1 cellular context compared by ENCODE assay signal in the genomic region with DNA sequence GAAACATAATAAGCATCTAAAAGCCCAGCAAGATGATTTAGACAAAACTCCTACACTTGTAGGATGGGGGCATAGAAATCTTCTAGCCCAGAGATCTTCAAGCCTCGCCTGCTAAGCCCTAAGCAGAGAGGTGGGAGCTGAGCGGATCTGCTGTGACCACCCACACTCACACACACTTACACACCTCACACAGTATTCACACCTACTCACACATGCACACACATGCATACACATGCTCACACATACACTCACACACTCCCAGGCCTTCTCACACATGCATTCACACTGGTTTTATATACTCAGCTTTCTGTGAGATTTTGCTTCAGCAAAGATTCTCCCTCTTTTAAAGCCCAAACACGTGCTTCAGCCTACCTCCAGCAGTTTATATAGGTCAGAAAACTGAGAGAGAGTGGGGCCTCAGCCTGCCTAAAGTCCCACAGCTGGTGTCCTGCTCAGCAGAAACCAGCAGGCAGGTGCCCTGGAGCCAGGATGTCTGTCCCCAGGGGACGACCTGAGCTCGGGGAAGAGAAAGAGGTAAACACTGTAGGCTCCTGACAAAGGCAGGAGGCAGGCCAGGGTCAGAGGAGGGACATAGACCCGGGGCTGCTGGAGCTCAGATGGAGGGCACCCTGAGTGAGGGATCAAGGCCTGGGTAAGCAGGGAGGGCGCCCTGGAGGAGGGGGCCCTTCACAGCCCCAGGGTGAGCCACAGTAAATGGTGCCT.
TF ChIP-seq lines count a peak whose summit lies in the region.

No MANE protein-coding gene starts in this region.

TF ChIP-seq in H1, 55 proteins besides CTCF, POLR2A, EP300 and RAD21:
- TF ChIP-seq KDM4A (IDR thresholded peaks at IDR 0.05; ENCODE audit: low read depth, low read length, severe bottlenecking) (no peak), RXRA (IDR thresholded peaks at IDR 0.05; ENCODE audit: insufficient read depth, low read depth, low read length) (no peak), EZH2 (IDR thresholded peaks at IDR 0.05; ENCODE audit: low read depth, low read length, severe bottlenecking) (no peak), RNF2 (IDR thresholded peaks at IDR 0.05; ENCODE audit: borderline replicate concordance, low read depth, low read length, missing control alignments, poor library complexity, severe bottlenecking) (no peak), HDAC2 (IDR thresholded peaks at IDR 0.05; ENCODE audit: borderline replicate concordance in 1 of 2, low read depth in 2 of 2, low read length in 2 of 2) (no peak), RBBP5 (IDR thresholded peaks at IDR 0.05; ENCODE audit: borderline replicate concordance, low read depth, low read length) (no peak), MAFK (IDR thresholded peaks at IDR 0.05; ENCODE audit: low read depth, low read length) (no peak), SP2 (IDR thresholded peaks at IDR 0.05; ENCODE audit: low read length) (no peak), NANOG (IDR thresholded peaks at IDR 0.05; ENCODE audit: insufficient read depth, low read depth, low read length, poor library complexity, severe bottlenecking) (no peak), JUND (IDR thresholded peaks at IDR 0.05; ENCODE audit: low read length) (no peak), POLR2AphosphoS5 (IDR thresholded peaks at IDR 0.05; ENCODE audit: low read depth, low read length) (no peak), TBP (IDR thresholded peaks at IDR 0.05; ENCODE audit: low read depth, low read length) (no peak), CTBP2 (IDR thresholded peaks at IDR 0.05; ENCODE audit: borderline replicate concordance, insufficient read depth, insufficient read length, low read length) (no peak), BCL11A (IDR thresholded peaks at IDR 0.05; ENCODE audit: low read depth in 2 of 2, low read length in 2 of 2) (no peak)
- TF ChIP-seq, protein P1, sequence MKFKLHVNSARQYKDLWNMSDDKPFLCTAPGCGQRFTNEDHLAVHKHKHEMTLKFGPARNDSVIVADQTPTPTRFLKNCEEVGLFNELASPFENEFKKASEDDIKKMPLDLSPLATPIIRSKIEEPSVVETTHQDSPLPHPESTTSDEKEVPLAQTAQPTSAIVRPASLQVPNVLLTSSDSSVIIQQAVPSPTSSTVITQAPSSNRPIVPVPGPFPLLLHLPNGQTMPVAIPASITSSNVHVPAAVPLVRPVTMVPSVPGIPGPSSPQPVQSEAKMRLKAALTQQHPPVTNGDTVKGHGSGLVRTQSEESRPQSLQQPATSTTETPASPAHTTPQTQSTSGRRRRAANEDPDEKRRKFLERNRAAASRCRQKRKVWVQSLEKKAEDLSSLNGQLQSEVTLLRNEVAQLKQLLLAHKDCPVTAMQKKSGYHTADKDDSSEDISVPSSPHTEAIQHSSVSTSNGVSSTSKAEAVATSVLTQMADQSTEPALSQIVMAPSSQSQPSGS (IDR thresholded peaks at IDR 0.05; ENCODE audit: low read length), result no peak
